13 cellular contexts compared by ENCODE assay signal in genomic region chr6:136103763-136104311, GRCh38.
A peak's percentile ranks its signal among the peaks of the same experiment; 100 is the strongest.
DNase-seq lines count a peak whose midpoint lies in the region; ATAC-seq and TF ChIP-seq lines count a peak whose summit lies in the region.
"Had no signal": no experiment of that assay in that cellular context is flagged by ENCODE, and none has a peak within 500 bp of the region (broad histone marks: within the 10 kb centered on the region; RNA-seq: fewer than 3 reads in every experiment).

No MANE protein-coding gene starts in this region.

- intact Hi-C loops in stomach (cut with DNase I; ENCODE audit: low total_unique reads) = no loop called here

- H3K27me3 ChIP-seq in NT2/D1 (ENCODE audit: insufficient read depth, insufficient read length) (no peaks in the 10 kb centered on the region), stomach (no peaks in the 10 kb centered on the region)

- no peak overlapping the region for H3K9ac ChIP-seq in NT2/D1 (ENCODE audit: insufficient read length, low read depth)

- TF ChIP-seq EP300 in stomach (IDR thresholded peaks at IDR 0.05) = no peak

- peak overlapping the region; percentile 37 to 85 (median 73) for H3K27ac ChIP-seq in stomach
- H3K27ac ChIP-seq: SJCRH30 had no signal

- DNase-seq in NT2/D1 (ENCODE audit: low read depth, low spot score) = peak; percentile 67
- peak; percentile 52 for DNase-seq in fibroblast of the aortic adventitia (ENCODE audit: low read depth)
- DNase-seq in lung microvascular endothelial cell (ENCODE audit: low read depth in 2 of 2) = peak; percentile 23 to 41
- no peak for DNase-seq in stomach
- DNase-seq in NCI-H2107 treated with DMSO at 0.1 percent for 48 hours (lab: John Stamatoyannopoulos, UW; ENCODE audit: unreplicated experiment) = no peak
- DNase-seq in GM13976 (ENCODE audit: low spot score) = no peak
- DNase-seq in effector CD4-positive, alpha-beta T cell = no peak
- DNase-seq: activated CD4-positive, alpha-beta T cell treated with anti-CD3 and anti-CD28 coated beads, Interleukin-2, amount 10 ng/mL, durations not matched to agents 7 days and 5 days; Caco-2; SJCRH30; stimulated activated CD8-positive, alpha-beta memory T cell treated with anti-CD3 and anti-CD28 coated beads, Interleukin-4, amount 100 ng/mL, for 48 hours had no signal

- no peak for TF ChIP-seq POLR2A in stomach (IDR thresholded peaks at IDR 0.05)

- peaks cover 9% of the 10 kb centered on the region for H3K4me1 ChIP-seq in NT2/D1 (ENCODE audit: insufficient read depth, insufficient read length)
- H3K4me1 ChIP-seq in stomach = peaks cover 8 to 61% (median 35%) of the 10 kb centered on the region in 4 donors
- H3K4me1 ChIP-seq: Caco-2, HAP-1, SJCRH30 had no signal

- H3K36me3 ChIP-seq in NT2/D1 (ENCODE audit: insufficient read depth, insufficient read length, low read length) = no peaks in the 10 kb centered on the region
- H3K36me3 ChIP-seq in stomach = no peaks in the 10 kb centered on the region
- H3K36me3 ChIP-seq: HAP-1, SJCRH30 had no signal

- WGBS in stomach, 5 donors = 44 to 66% (median 63%) methylated on average over 7 of the region's 7 CpGs

- H3K4me3 ChIP-seq in NT2/D1 (ENCODE audit: insufficient read length, low read depth) (no peak overlapping the region), fibroblast of the aortic adventitia (ENCODE audit: low read depth, low read length) (no peak overlapping the region), stomach (no peak overlapping the region)
- H3K4me3 ChIP-seq: HAP-1, SJCRH30 had no signal

- ATAC-seq in GM21390 (IDR thresholded peaks at IDR 0.05; ENCODE audit: unreplicated experiment) = no peak

- in situ Hi-C loops in GM13976 (cut with MboI; ENCODE audit: low sequenced_read_pairs, unreplicated experiment) = no loop called here

- H3K9me3 ChIP-seq in NT2/D1 (ENCODE audit: insufficient read depth, low read length) = no peaks in the 10 kb centered on the region
- H3K9me3 ChIP-seq in stomach = no peaks in the 10 kb centered on the region
- H3K9me3 ChIP-seq: Caco-2, HAP-1, SJCRH30 had no signal

- TF ChIP-seq CTCF in fibroblast of the aortic adventitia (IDR thresholded peaks at IDR 0.05; ENCODE audit: insufficient read depth, low read length) = no peak
- TF ChIP-seq CTCF in stomach (IDR thresholded peaks at IDR 0.05) = no peak
- no peak for TF ChIP-seq CTCF in GM13976 (IDR thresholded peaks at IDR 0.05; ENCODE audit: borderline replicate concordance, control extremely low read depth, extremely low read depth, insufficient read depth, missing control alignments)

Comparison
In these comparisons a context has a peak if more than half of its experiments do, and no peak if none do; other contexts are left out.
1. DNase-seq: peak in NT2/D1 (single experiment), fibroblast of the aortic adventitia (single experiment) and lung microvascular endothelial cell (2 of 2); none in stomach (single experiment), NCI-H2107 treated with DMSO at 0.1 percent for 48 hours (single experiment), GM13976 (single experiment) and effector CD4-positive, alpha-beta T cell (single experiment).